Comparison of ENCODE assay signal across 13 cellular contexts in genomic region chr11:270451-271208, GRCh38. TPM values are rescaled to one million over a fixed set of nuclear protein-coding genes. Genes with fewer than 3 reads are reported as not detected.
DNase-seq lines count a peak whose midpoint lies in the region; ATAC-seq and TF ChIP-seq lines count a peak whose summit lies in the region.
"Had no signal": no experiment of that assay in that cellular context is flagged by ENCODE, and none has a peak within 500 bp of the region (broad histone marks: within the 10 kb centered on the region; RNA-seq: fewer than 3 reads in every experiment).

No MANE protein-coding gene starts in this region.

- no peak overlapping the region for H3K4me3 ChIP-seq in right atrium auricular region
- no peak overlapping the region for H3K4me3 ChIP-seq in mucosa of rectum (ENCODE audit: low read length in 2 of 2)
- H3K4me3 ChIP-seq in upper lobe of left lung = no peak overlapping the region
- H3K4me3 ChIP-seq: cardiac muscle cell had no signal

- ATAC-seq in left ventricle myocardium superior (no peak), upper lobe of left lung (ENCODE audit: low FRiP score in 2 of 2) (no peak)

- TF ChIP-seq POLR2A in upper lobe of left lung (IDR thresholded peaks at IDR 0.05) = peak in 1 of 4 donors; percentile 6

- H3K4me3 Mint-ChIP-seq in activated T-helper 1 cell treated with anti-CD3 and anti-CD28 coated beads, Interleukin-12 subunit alpha, Interleukin-12 subunit beta, Interleukin-2, Interleukin-4 antibody, amounts not matched to agents 30 ng/mL and 10 ng/mL and 1 ng/mL, durations not matched to agents 14 hours and 24 hours and 36 hours = no peak overlapping the region

- H3K27ac ChIP-seq in right atrium auricular region (peak overlapping the region; percentile 16), mucosa of rectum (ENCODE audit: low read depth in 2 of 2, low read length in 2 of 2) (peak overlapping the region; percentile 64 to 74), upper lobe of left lung (peak overlapping the region; percentile 91 to 92 (median 92))
- H3K27ac ChIP-seq: cardiac muscle cell had no signal

- DNase-seq in right atrium auricular region (ENCODE audit: low spot score) = no peak
- DNase-seq in left ventricle myocardium superior = no peak
- no peak for DNase-seq in activated T-helper 1 cell treated with anti-CD3 and anti-CD28 coated beads, Interleukin-12 subunit alpha, Interleukin-12 subunit beta, Interleukin-2, Interleukin-4 antibody, amounts not matched to agents 30 ng/mL and 10 ng/mL and 1 ng/mL, durations not matched to agents 14 hours and 24 hours and 36 hours (ENCODE audit: low spot score)
- DNase-seq in upper lobe of left lung = no peak
- no peak for DNase-seq in inferior parietal cortex (ENCODE audit: extremely low spot score)
- DNase-seq in OCI-M1 (lab: John Stamatoyannopoulos, UW) = no peak
- DNase-seq in middle frontal gyrus (ENCODE audit: extremely low spot score, low spot score) = no peak
- DNase-seq: SHP77 treated with DMSO at 0.1 percent for 48 hours had no signal

- TF ChIP-seq EP300 in upper lobe of left lung (IDR thresholded peaks at IDR 0.05) = no peak

- H3K27me3 Mint-ChIP-seq in activated T-helper 1 cell treated with anti-CD3 and anti-CD28 coated beads, Interleukin-12 subunit alpha, Interleukin-12 subunit beta, Interleukin-2, Interleukin-4 antibody, amounts not matched to agents 30 ng/mL and 10 ng/mL and 1 ng/mL, durations not matched to agents 14 hours and 24 hours and 36 hours (ENCODE audit: insufficient read depth) = peaks cover 14% of the 10 kb centered on the region

- H3K36me3 ChIP-seq in right atrium auricular region = no peaks in the 10 kb centered on the region
- no peaks in the 10 kb centered on the region for H3K36me3 ChIP-seq in mucosa of rectum (ENCODE audit: control insufficient read depth in 2 of 2, insufficient read depth in 2 of 2, low read length in 2 of 2)
- no peaks in the 10 kb centered on the region for H3K36me3 ChIP-seq in upper lobe of left lung
- H3K36me3 ChIP-seq: cardiac muscle cell had no signal

- H3K9ac ChIP-seq in mucosa of rectum (ENCODE audit: low read depth in 1 of 2, low read length in 2 of 2) = no peak overlapping the region

- peak overlapping the region; percentile 97 for H3K27ac Mint-ChIP-seq in activated T-helper 1 cell treated with anti-CD3 and anti-CD28 coated beads, Interleukin-12 subunit alpha, Interleukin-12 subunit beta, Interleukin-2, Interleukin-4 antibody, amounts not matched to agents 30 ng/mL and 10 ng/mL and 1 ng/mL, durations not matched to agents 14 hours and 24 hours and 36 hours

- intact Hi-C loops in left ventricle myocardium superior (cut with micrococcal nuclease) = no loop called here
- intact Hi-C loops in activated T-helper 1 cell treated with anti-CD3 and anti-CD28 coated beads, Interleukin-12 subunit alpha, Interleukin-12 subunit beta, Interleukin-2, Interleukin-4 antibody, amounts not matched to agents 30 ng/mL and 10 ng/mL and 1 ng/mL, durations not matched to agents 14 hours and 24 hours and 36 hours (cut with micrococcal nuclease) = no loop called here

- TF ChIP-seq CTCF in right atrium auricular region (IDR thresholded peaks at IDR 0.05) (no peak), upper lobe of left lung (IDR thresholded peaks at IDR 0.05) (no peak)

- no peaks in the 10 kb centered on the region for H3K4me1 ChIP-seq in right atrium auricular region
- peaks cover 10 to 13% of the 10 kb centered on the region in 2 donors for H3K4me1 ChIP-seq in mucosa of rectum (ENCODE audit: control insufficient read depth in 2 of 2, insufficient read depth in 2 of 2, low read length in 2 of 2)
- H3K4me1 ChIP-seq in upper lobe of left lung = peaks cover 11 to 26% (median 12%) of the 10 kb centered on the region in 4 donors

- no peaks in the 10 kb centered on the region for H3K27me3 ChIP-seq in right atrium auricular region
- H3K27me3 ChIP-seq in mucosa of rectum (ENCODE audit: control insufficient read depth in 2 of 2, insufficient read depth in 2 of 2, low read length in 2 of 2) = no peaks in the 10 kb centered on the region
- H3K27me3 ChIP-seq in upper lobe of left lung = no peaks in the 10 kb centered on the region

- peaks cover 31% of the 10 kb centered on the region for H3K4me1 Mint-ChIP-seq in activated T-helper 1 cell treated with anti-CD3 and anti-CD28 coated beads, Interleukin-12 subunit alpha, Interleukin-12 subunit beta, Interleukin-2, Interleukin-4 antibody, amounts not matched to agents 30 ng/mL and 10 ng/mL and 1 ng/mL, durations not matched to agents 14 hours and 24 hours and 36 hours (ENCODE audit: low read depth)

- H3K36me3 Mint-ChIP-seq in activated T-helper 1 cell treated with anti-CD3 and anti-CD28 coated beads, Interleukin-12 subunit alpha, Interleukin-12 subunit beta, Interleukin-2, Interleukin-4 antibody, amounts not matched to agents 30 ng/mL and 10 ng/mL and 1 ng/mL, durations not matched to agents 14 hours and 24 hours and 36 hours (ENCODE audit: low read depth) = peaks cover 7% of the 10 kb centered on the region

- WGBS in upper lobe of left lung, 2 donors = 89 to 93% methylated on average over 9 to 18 of the region's 18 CpGs

- peaks cover 0 to 9% of the 10 kb centered on the region in 2 donors for H3K9me3 ChIP-seq in right atrium auricular region
- H3K9me3 ChIP-seq in mucosa of rectum (ENCODE audit: control insufficient read depth in 2 of 2, low read length in 2 of 2) = no peaks in the 10 kb centered on the region
- peaks cover 0 to 4% (median 0%) of the 10 kb centered on the region in 4 donors for H3K9me3 ChIP-seq in upper lobe of left lung

- no peaks in the 10 kb centered on the region for H3K9me3 Mint-ChIP-seq in activated T-helper 1 cell treated with anti-CD3 and anti-CD28 coated beads, Interleukin-12 subunit alpha, Interleukin-12 subunit beta, Interleukin-2, Interleukin-4 antibody, amounts not matched to agents 30 ng/mL and 10 ng/mL and 1 ng/mL, durations not matched to agents 14 hours and 24 hours and 36 hours
- H3K9me3 Mint-ChIP-seq: activated T-helper 2 cell treated with anti-CD3 and anti-CD28 coated beads, Interferon-gamma antibody, Interleukin-2, Interleukin-4, amounts not matched to agents 10 μg/mL and 5 μg/mL and 100 μg/mL, durations not matched to agents 14 hours and 24 hours and 36 hours had no signal

RNA-seq across cellular contexts. Expression of gene NLRP6, which starts 7.6 kb away (rescaled TPM):
- total RNA-seq in right atrium auricular region = under 1 TPM; 0.19 to 0.20 TPM
- 0.32 TPM for total RNA-seq in left ventricle myocardium superior
- total RNA-seq in activated T-helper 1 cell treated with anti-CD3 and anti-CD28 coated beads, Interleukin-12 subunit alpha, Interleukin-12 subunit beta, Interleukin-2, Interleukin-4 antibody, amounts not matched to agents 30 ng/mL and 10 ng/mL and 1 ng/mL, durations not matched to agents 14 hours and 24 hours and 36 hours = 4.9 and 5.2 TPM in 2 replicates
- 1 to 10 TPM; 1.3 to 7.3 (median 3.1) TPM for total RNA-seq in upper lobe of left lung
- total RNA-seq: cardiac muscle cell, NCI-H460 had no signal

RNA-seq across cellular contexts. Expression of gene PGGHG, which starts 18.3 kb away (rescaled TPM):
- total RNA-seq in right atrium auricular region (1 to 10 TPM; 4.9 to 9.4 TPM), left ventricle myocardium superior (7.2 TPM), upper lobe of left lung (100 to 1,000 TPM in 2 of 6 donors, 10 to 100 TPM in 4; 34.1 to 535 (median 65.2) TPM)
- total RNA-seq in activated T-helper 1 cell treated with anti-CD3 and anti-CD28 coated beads, Interleukin-12 subunit alpha, Interleukin-12 subunit beta, Interleukin-2, Interleukin-4 antibody, amounts not matched to agents 30 ng/mL and 10 ng/mL and 1 ng/mL, durations not matched to agents 14 hours and 24 hours and 36 hours = 164 and 167 TPM in 2 replicates

RNA-seq across cellular contexts. Expression of gene IFITM5, which starts 28.7 kb away (rescaled TPM):
- not detected for total RNA-seq in right atrium auricular region
- not detected for total RNA-seq in left ventricle myocardium superior
- total RNA-seq in activated T-helper 1 cell treated with anti-CD3 and anti-CD28 coated beads, Interleukin-12 subunit alpha, Interleukin-12 subunit beta, Interleukin-2, Interleukin-4 antibody, amounts not matched to agents 30 ng/mL and 10 ng/mL and 1 ng/mL, durations not matched to agents 14 hours and 24 hours and 36 hours = not detected in 2 replicates
- not detected for total RNA-seq in upper lobe of left lung
- total RNA-seq: activated T-helper 2 cell treated with anti-CD3 and anti-CD28 coated beads, Interferon-gamma antibody, Interleukin-2, Interleukin-4, amounts not matched to agents 10 μg/mL and 5 μg/mL and 100 μg/mL, durations not matched to agents 14 hours and 24 hours and 36 hours; cardiac muscle cell; liver; NCI-H460 had no signal

RNA-seq across cellular contexts. Expression of gene PSMD13, which starts 33.9 kb away (rescaled TPM):
- total RNA-seq in right atrium auricular region (10 to 100 TPM; 75.3 to 80.3 TPM), left ventricle myocardium superior (92.3 TPM), upper lobe of left lung (100 to 1,000 TPM in 4 of 6 donors, 10 to 100 TPM in 2; 85.2 to 113 (median 106) TPM)
- total RNA-seq in activated T-helper 1 cell treated with anti-CD3 and anti-CD28 coated beads, Interleukin-12 subunit alpha, Interleukin-12 subunit beta, Interleukin-2, Interleukin-4 antibody, amounts not matched to agents 30 ng/mL and 10 ng/mL and 1 ng/mL, durations not matched to agents 14 hours and 24 hours and 36 hours = 261 and 266 TPM in 2 replicates

RNA-seq across cellular contexts. Expression of gene SIRT3, which starts 34.5 kb away (rescaled TPM):
- 10 to 100 TPM; 18.3 to 31.4 TPM for total RNA-seq in right atrium auricular region
- total RNA-seq in left ventricle myocardium superior = 41.4 TPM
- 11.6 and 14.8 TPM in 2 replicates for total RNA-seq in activated T-helper 1 cell treated with anti-CD3 and anti-CD28 coated beads, Interleukin-12 subunit alpha, Interleukin-12 subunit beta, Interleukin-2, Interleukin-4 antibody, amounts not matched to agents 30 ng/mL and 10 ng/mL and 1 ng/mL, durations not matched to agents 14 hours and 24 hours and 36 hours
- total RNA-seq in upper lobe of left lung = 10 to 100 TPM; 11.7 to 37.6 (median 24.0) TPM

Comparison
In these comparisons a context has a peak if more than half of its experiments do, and no peak if none do; other contexts are left out.
1. H3K27ac ChIP-seq: peak in every context shown above with its lines; median percentile 92 in upper lobe of left lung; 69 in mucosa of rectum; 16 in right atrium auricular region.